ENCODE assay signal across 8 cellular contexts in the genomic region with DNA sequence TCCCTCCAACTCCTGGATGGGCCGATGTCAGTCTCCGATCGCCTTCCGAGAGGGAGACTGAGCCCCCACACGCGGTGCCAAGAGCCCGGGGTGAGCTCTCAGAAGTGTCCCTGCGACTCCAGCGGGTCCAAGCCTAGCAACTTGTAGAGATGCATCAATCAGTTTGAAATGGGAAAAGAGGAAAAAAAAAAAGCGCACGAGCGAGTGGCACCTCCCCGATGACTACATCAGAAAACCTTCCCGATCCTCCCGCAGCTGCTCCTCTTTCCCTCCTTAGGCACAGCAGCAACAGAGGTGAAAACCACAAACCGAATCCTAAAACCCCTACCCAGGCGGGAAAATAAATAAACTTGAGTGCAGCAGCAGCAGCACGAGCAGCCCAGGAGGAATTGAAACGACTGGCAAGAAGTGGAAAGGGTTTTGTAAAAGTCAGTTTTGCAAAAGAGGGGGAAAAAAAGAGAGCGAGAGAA. TPM values are rescaled to one million over a fixed set of nuclear protein-coding genes. Genes with fewer than 3 reads are reported as not detected.
DNase-seq lines count a peak whose midpoint lies in the region; ATAC-seq and TF ChIP-seq lines count a peak whose summit lies in the region.

No MANE protein-coding gene starts in this region.

- H3K36me3 ChIP-seq in MG63 (no peaks in the 10 kb centered on the region), fibroblast of lung (ENCODE audit: control insufficient read depth, insufficient read depth, low read length) (no peaks in the 10 kb centered on the region), neural progenitor cell (peaks cover 13% of the 10 kb centered on the region)

- H3K79me2 ChIP-seq in fibroblast of lung (ENCODE audit: control insufficient read depth, insufficient read depth, low read length) (peaks cover 2% of the 10 kb centered on the region), neural progenitor cell (ENCODE audit: low read depth) (peaks cover 75% of the 10 kb centered on the region)

- no peaks in the 10 kb centered on the region for H3K9me3 Mint-ChIP-seq in activated CD4-positive, alpha-beta T cell treated with anti-CD3 and anti-CD28 coated beads for 36 hours (ENCODE audit: low read depth)
- H3K9me3 Mint-ChIP-seq in T-cell (no peaks in the 10 kb centered on the region), neural progenitor cell (no peaks in the 10 kb centered on the region)

- H3K27me3 ChIP-seq in MG63 (peaks cover 16% of the 10 kb centered on the region), fibroblast of lung (ENCODE audit: control insufficient read depth, insufficient read depth, low read length) (no peaks in the 10 kb centered on the region), neural progenitor cell (no peaks in the 10 kb centered on the region)

- DNase-seq in activated CD4-positive, alpha-beta T cell treated with anti-CD3 and anti-CD28 coated beads for 36 hours = no peak
- DNase-seq in activated CD4-positive, alpha-beta T cell treated with anti-CD3 and anti-CD28 coated beads, Interleukin-2, amount 50 U/mL, for 4 hours = no peak
- DNase-seq in MG63 (peak; percentile 70), T-cell (no peak), fibroblast of lung (ENCODE audit: low read depth in 2 of 2) (peak; percentile 68 to 82), neural progenitor cell (ENCODE audit: low spot score) (peak; percentile 75)
- no peak for DNase-seq in stimulated activated CD4-positive, alpha-beta T cell treated with anti-CD3 and anti-CD28 coated beads, Interleukin-1b, Interleukin-23, amount 100 ng/mL, for 48 hours
- no peak for DNase-seq in effector CD8-positive, alpha-beta T cell (lab: John Stamatoyannopoulos, UW)

- H3K4me1 Mint-ChIP-seq in activated CD4-positive, alpha-beta T cell treated with anti-CD3 and anti-CD28 coated beads for 36 hours = peaks cover 31% of the 10 kb centered on the region
- H3K4me1 Mint-ChIP-seq in T-cell (peaks cover 27 to 32% (median 31%) of the 10 kb centered on the region in 3 donors), neural progenitor cell (peaks cover 24% of the 10 kb centered on the region)

- H3K4me1 ChIP-seq in fibroblast of lung (ENCODE audit: control insufficient read depth, extremely low read depth, insufficient read depth, low read length) (no peaks in the 10 kb centered on the region), neural progenitor cell (peaks cover 34% of the 10 kb centered on the region)

- no peaks in the 10 kb centered on the region for H3K36me3 Mint-ChIP-seq in activated CD4-positive, alpha-beta T cell treated with anti-CD3 and anti-CD28 coated beads for 36 hours (ENCODE audit: low read depth)
- H3K36me3 Mint-ChIP-seq in T-cell = no peaks in the 10 kb centered on the region
- peaks cover 9% of the 10 kb centered on the region for H3K36me3 Mint-ChIP-seq in neural progenitor cell

- H3K27ac Mint-ChIP-seq in activated CD4-positive, alpha-beta T cell treated with anti-CD3 and anti-CD28 coated beads for 36 hours = no peak overlapping the region
- H3K27ac Mint-ChIP-seq in T-cell (no peak overlapping the region), neural progenitor cell (peak overlapping the region; percentile 97)

- peak overlapping the region; percentile 59 for H3K4me3 ChIP-seq in MG63
- H3K4me3 ChIP-seq in fibroblast of lung (replicated peaks in 1 of 4; ENCODE audit: control extremely low read depth in 1 of 4, insufficient read depth in 1 of 4, low read depth in 3 of 4, low read length in 4 of 4) = peak overlapping the region; percentile 71 to 75 (median 72)
- H3K4me3 ChIP-seq in neural progenitor cell = peak overlapping the region; percentile 97

- ATAC-seq in activated CD4-positive, alpha-beta T cell treated with anti-CD3 and anti-CD28 coated beads for 36 hours = no peak
- ATAC-seq in T-cell (replicated peaks in 1 of 4) = no peak

- H3K27ac ChIP-seq in fibroblast of lung (ENCODE audit: insufficient read depth, low read length) (peak overlapping the region; percentile 75), neural progenitor cell (peak overlapping the region; percentile 87)

- CTCF ChIA-PET in activated CD4-positive, alpha-beta T cell treated with anti-CD3 and anti-CD28 coated beads for 36 hours (lab: Charles Lee) = interaction anchor here (0.7 kb wide), 2 partner anchors 422 to 756 kb away, joined by 3 to 5 read pairs; no protein-coding TSS in a partner anchor
- CTCF ChIA-PET in T-cell (lab: Charles Lee) = interaction anchor here in 1 of 2 donors (0.6 kb wide), 2 partner anchors 594 to 1176 kb away, joined by 3 to 5 read pairs; no protein-coding TSS in a partner anchor

- intact Hi-C loops in activated CD4-positive, alpha-beta T cell treated with anti-CD3 and anti-CD28 coated beads for 36 hours (cut with DNase I, micrococcal nuclease) = loop anchor here (5.0 kb wide), 3 partner anchors 99 to 676 kb away; no protein-coding TSS in a partner anchor

- H3K9me3 ChIP-seq in MG63 (no peaks in the 10 kb centered on the region), fibroblast of lung (ENCODE audit: control insufficient read depth, insufficient read depth, low read depth, low read length) (no peaks in the 10 kb centered on the region), neural progenitor cell (ENCODE audit: low read depth) (no peaks in the 10 kb centered on the region)

- TF ChIP-seq CTCF in fibroblast of lung (conservative IDR thresholded peaks at IDR 0.05 in 1 of 2, IDR thresholded peaks at IDR 0.05 in 1 of 2; ENCODE audit: low read depth in 1 of 2, low read length in 2 of 2) (no peak), neural progenitor cell (IDR thresholded peaks at IDR 0.05) (no peak)

- H4K20me1 ChIP-seq in fibroblast of lung (ENCODE audit: control insufficient read depth, extremely low read depth, insufficient read depth, low read length) = no peaks in the 10 kb centered on the region
- peaks cover 50% of the 10 kb centered on the region for H4K20me1 ChIP-seq in neural progenitor cell (ENCODE audit: low read depth)

- peaks cover 65% of the 10 kb centered on the region for H3K27me3 Mint-ChIP-seq in activated CD4-positive, alpha-beta T cell treated with anti-CD3 and anti-CD28 coated beads for 36 hours
- H3K27me3 Mint-ChIP-seq in T-cell (peaks cover 51 to 62% of the 10 kb centered on the region in 2 donors), neural progenitor cell (ENCODE audit: insufficient read depth, low read depth) (peaks cover 15% of the 10 kb centered on the region)

- peak overlapping the region; percentile 63 for H3K9ac ChIP-seq in fibroblast of lung (ENCODE audit: insufficient read depth, low read length)
- peak overlapping the region; percentile 93 for H3K9ac ChIP-seq in neural progenitor cell

- POLR2A ChIA-PET in activated CD4-positive, alpha-beta T cell treated with anti-CD3 and anti-CD28 coated beads for 36 hours (lab: Charles Lee) = no interaction called here
- POLR2A ChIA-PET in T-cell (lab: Charles Lee) = no interaction called here

- H2AFZ ChIP-seq in fibroblast of lung (ENCODE audit: low read length) (peak overlapping the region; percentile 80), neural progenitor cell (replicated peaks) (no peak overlapping the region)

- peaks cover 30% of the 10 kb centered on the region for H3F3A ChIP-seq in neural progenitor cell (ENCODE audit: low read depth)

- H3K4me3 Mint-ChIP-seq in activated CD4-positive, alpha-beta T cell treated with anti-CD3 and anti-CD28 coated beads for 36 hours = peak overlapping the region; percentile 67
- H3K4me3 Mint-ChIP-seq in T-cell = peak overlapping the region; percentile 73 to 88 (median 75)
- H3K4me3 Mint-ChIP-seq in neural progenitor cell = peak overlapping the region; percentile 97

- peak overlapping the region; percentile 96 for H3K4me2 ChIP-seq in fibroblast of lung (ENCODE audit: extremely low read depth, insufficient read depth, low read length)
- H3K4me2 ChIP-seq in neural progenitor cell = peak overlapping the region; percentile 97

RNA-seq across cellular contexts. Expression of a gene that starts 1.0 kb away (rescaled TPM):
- not detected for total RNA-seq in activated CD4-positive, alpha-beta T cell treated with anti-CD3 and anti-CD28 coated beads for 36 hours
- total RNA-seq in MG63 (2014; rRNA removed; shearing (Covaris generic); ENCODE audit: low replicate concordance) = 0.56 and 0.79 TPM in 2 replicates
- total RNA-seq in T-cell = 1 to 10 TPM in 1 of 5 donors, under 1 TPM in 3, not detected in 1; 0.06 to 2.6 (median 0.21) TPM
- total RNA-seq in fibroblast of lung = 1.8 and 3.5 TPM in 2 replicates
- 3.7 and 4.3 TPM in 2 replicates for polyA plus RNA-seq in fibroblast of lung
- 3.9 and 5.6 TPM in 2 replicates for polyA plus RNA-seq in fibroblast of lung (2012)
- 5.6 and 13.6 TPM in 2 replicates for polyA minus RNA-seq in fibroblast of lung (ENCODE audit: low replicate concordance)
- 70.5 and 105 TPM in 2 replicates for total RNA-seq in neural progenitor cell (ENCODE audit: low replicate concordance)

Comparison
In these comparisons a context has a peak if more than half of its experiments do, and no peak if none do; other contexts are left out.
1. DNase-seq: peak in MG63 (single experiment), fibroblast of lung (2 of 2) and neural progenitor cell (single experiment); none in activated CD4-positive, alpha-beta T cell treated with anti-CD3 and anti-CD28 coated beads for 36 hours (single experiment), activated CD4-positive, alpha-beta T cell treated with anti-CD3 and anti-CD28 coated beads, Interleukin-2, amount 50 U/mL, for 4 hours (0 of 2), T-cell (0 of 34), stimulated activated CD4-positive, alpha-beta T cell treated with anti-CD3 and anti-CD28 coated beads, Interleukin-1b, Interleukin-23, amount 100 ng/mL, for 48 hours (single experiment) and effector CD8-positive, alpha-beta T cell (single experiment).
2. RNA of a gene that starts 1.0 kb away (total RNA-seq): 70.5 to 105 TPM in neural progenitor cell; 1.8 to 3.5 TPM in fibroblast of lung, 0.56 to 0.79 TPM in MG63, 0.06 to 2.6 TPM in T-cell and not detected in activated CD4-positive, alpha-beta T cell treated with anti-CD3 and anti-CD28 coated beads for 36 hours; every median in the first group is over 10 times any median in the second.
3. Peak in every context shown above with its lines, with median percentiles within 50 percentile points of each other: H3K4me3 Mint-ChIP-seq and H3K4me3 ChIP-seq.